26 cellular contexts compared by ENCODE assay signal in the genomic region with DNA sequence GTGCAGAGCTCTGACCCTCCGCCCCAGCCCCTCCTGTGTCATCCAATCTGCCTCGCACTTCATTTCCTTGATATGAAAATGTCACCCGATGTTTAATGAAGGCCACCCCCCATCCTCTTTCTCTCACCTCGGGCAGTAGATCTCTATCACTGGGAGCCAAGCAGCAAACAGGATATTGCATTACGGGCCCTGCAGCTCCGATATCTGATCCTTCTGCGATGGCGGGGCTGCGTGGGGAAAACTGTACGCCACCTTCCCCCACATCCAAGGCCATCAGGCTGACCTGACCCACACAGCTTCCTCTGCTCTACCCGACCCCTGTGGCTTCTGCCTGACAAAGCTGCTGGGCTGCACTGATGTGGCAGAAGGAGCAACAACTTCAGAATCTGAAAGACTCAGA.
"Had no signal": no experiment of that assay in that cellular context is flagged by ENCODE, and none has a peak within 500 bp of the region (broad histone marks: within the 10 kb centered on the region; RNA-seq: fewer than 3 reads in every experiment).

No MANE protein-coding gene starts in this region.

- H3K4me1 Mint-ChIP-seq: activated CD4-positive, alpha-beta T cell treated with anti-CD3 and anti-CD28 coated beads, Interleukin-2, amount 10 ng/mL, durations not matched to agents 24 days and 14 days; natural killer cell; stimulated activated effector memory CD8-positive, alpha-beta T cell treated with anti-CD3 and anti-CD28 coated beads, Interleukin-12 subunit alpha, Interleukin-12 subunit beta, amount 100 ng/mL, for 72 hours had no signal

- H3K27me3 ChIP-seq: esophagus squamous epithelium, left lung had no signal

- H3K27ac Mint-ChIP-seq: activated CD4-positive, alpha-beta memory T cell treated with anti-CD3 and anti-CD28 coated beads for 36 hours; activated CD4-positive, alpha-beta T cell treated with anti-CD3 and anti-CD28 coated beads, Interleukin-2, amount 10 ng/mL, durations not matched to agents 24 days and 14 days; activated naive CD4-positive, alpha-beta T cell treated with anti-CD3 and anti-CD28 coated beads for 36 hours; activated T-helper 1 cell treated with anti-CD3 and anti-CD28 coated beads, Interleukin-12 subunit alpha, Interleukin-12 subunit beta, Interleukin-2, Interleukin-4 antibody, amounts not matched to agents 30 ng/mL and 10 ng/mL and 1 ng/mL, durations not matched to agents 14 hours and 24 hours and 36 hours; dendritic cell treated with granulocyte-macrophage colony-stimulating factor and Interleukin-4, amounts not matched to agents 40 ng/mL and 50 ng/mL, for 4 days; natural killer cell; progenitor cell of endocrine pancreas; stimulated activated effector memory CD8-positive, alpha-beta T cell treated with anti-CD3 and anti-CD28 coated beads, Interleukin-12 subunit alpha, Interleukin-12 subunit beta, amount 100 ng/mL, for 72 hours; stimulated activated naive CD8-positive, alpha-beta T cell treated with anti-CD3 and anti-CD28 coated beads, Interleukin-15, Interleukin-2, amounts not matched to agents 100 ng/mL and 50 ng/mL, for 24 hours; T-helper 1 cell treated with Interleukin-12 subunit alpha and Interleukin-12 subunit beta and Interleukin-4 antibody, amounts not matched to agents 30 μg/mL and 1 μg/mL, for 36 hours had no signal

- H3K36me3 ChIP-seq: thoracic aorta had no signal

- DNase-seq: activated CD4-positive, alpha-beta memory T cell treated with anti-CD3 and anti-CD28 coated beads for 36 hours; activated CD4-positive, alpha-beta T cell treated with anti-CD3 and anti-CD28 coated beads, Interleukin-2, amount 10 ng/mL, durations not matched to agents 24 days and 14 days; activated CD4-positive, CD25-positive, alpha-beta regulatory T cell treated with anti-CD3 and anti-CD28 coated beads, Interleukin-2, amount 50 U/mL, for 72 hours; activated CD8-positive, alpha-beta memory T cell treated with anti-CD3 and anti-CD28 coated beads, Interleukin-2, amount 50 U/mL, for 4 hours; activated effector memory CD4-positive, alpha-beta T cell treated with anti-CD3 and anti-CD28 coated beads, Interleukin-2, amount 50 U/mL, for 16 hours; activated naive CD4-positive, alpha-beta T cell treated with anti-CD3 and anti-CD28 coated beads for 36 hours; activated T-cell treated with anti-CD3 and anti-CD28 coated beads, Interleukin-2, amount 50 U/mL, for 1 hour; amniotic stem cell; central memory CD4-positive, alpha-beta T cell; esophagus squamous epithelium; kidney glomerular epithelial cell; left lung; lower lobe of right lung; mesenchymal stem cell; natural killer cell; stimulated activated CD4-positive, alpha-beta T cell treated with anti-CD3 and anti-CD28 coated beads, Interleukin-4, amount 100 ng/mL, for 24 hours; T-helper 9 cell had no signal

- H3K4me3 Mint-ChIP-seq: activated CD4-positive, alpha-beta memory T cell treated with anti-CD3 and anti-CD28 coated beads for 36 hours; activated CD4-positive, alpha-beta T cell treated with anti-CD3 and anti-CD28 coated beads, Interleukin-2, amount 10 ng/mL, durations not matched to agents 24 days and 14 days; activated naive CD4-positive, alpha-beta T cell treated with anti-CD3 and anti-CD28 coated beads for 36 hours; activated T-helper 1 cell treated with anti-CD3 and anti-CD28 coated beads, Interleukin-12 subunit alpha, Interleukin-12 subunit beta, Interleukin-2, Interleukin-4 antibody, amounts not matched to agents 30 ng/mL and 10 ng/mL and 1 ng/mL, durations not matched to agents 14 hours and 24 hours and 36 hours; dendritic cell treated with granulocyte-macrophage colony-stimulating factor and Interleukin-4, amounts not matched to agents 40 ng/mL and 50 ng/mL, for 4 days; natural killer cell; stimulated activated effector memory CD8-positive, alpha-beta T cell treated with anti-CD3 and anti-CD28 coated beads, Interleukin-12 subunit alpha, Interleukin-12 subunit beta, amount 100 ng/mL, for 72 hours; stimulated activated naive CD8-positive, alpha-beta T cell treated with anti-CD3 and anti-CD28 coated beads, Interleukin-15, Interleukin-2, amounts not matched to agents 100 ng/mL and 50 ng/mL, for 24 hours; T-helper 1 cell treated with Interleukin-12 subunit alpha and Interleukin-12 subunit beta and Interleukin-4 antibody, amounts not matched to agents 30 μg/mL and 1 μg/mL, for 36 hours had no signal

- ATAC-seq: left lung; lower lobe of right lung; natural killer cell; sciatic nerve; stimulated activated effector memory CD8-positive, alpha-beta T cell treated with anti-CD3 and anti-CD28 coated beads, Interleukin-12 subunit alpha, Interleukin-12 subunit beta, amount 100 ng/mL, for 72 hours had no signal

- H3K27ac ChIP-seq: esophagus squamous epithelium, left lung, lower lobe of right lung, skin epidermis, thoracic aorta had no signal

- H3K9me3 Mint-ChIP-seq: activated CD4-positive, alpha-beta memory T cell treated with anti-CD3 and anti-CD28 coated beads for 36 hours; activated CD4-positive, alpha-beta T cell treated with anti-CD3 and anti-CD28 coated beads, Interleukin-2, amount 10 ng/mL, durations not matched to agents 24 days and 14 days; activated naive CD4-positive, alpha-beta T cell treated with anti-CD3 and anti-CD28 coated beads for 36 hours; dendritic cell treated with granulocyte-macrophage colony-stimulating factor and Interleukin-4, amounts not matched to agents 40 ng/mL and 50 ng/mL, for 4 days; natural killer cell; stimulated activated effector memory CD8-positive, alpha-beta T cell treated with anti-CD3 and anti-CD28 coated beads, Interleukin-12 subunit alpha, Interleukin-12 subunit beta, amount 100 ng/mL, for 72 hours had no signal

- H3K9me3 ChIP-seq: esophagus squamous epithelium, lower lobe of right lung, thoracic aorta had no signal

- H3K27me3 Mint-ChIP-seq: activated CD4-positive, alpha-beta memory T cell treated with anti-CD3 and anti-CD28 coated beads for 36 hours; activated CD4-positive, alpha-beta T cell treated with anti-CD3 and anti-CD28 coated beads, Interleukin-2, amount 10 ng/mL, durations not matched to agents 24 days and 14 days; dendritic cell treated with granulocyte-macrophage colony-stimulating factor and Interleukin-4, amounts not matched to agents 40 ng/mL and 50 ng/mL, for 4 days; stimulated activated naive CD8-positive, alpha-beta T cell treated with anti-CD3 and anti-CD28 coated beads, Interleukin-15, Interleukin-2, amounts not matched to agents 100 ng/mL and 50 ng/mL, for 24 hours had no signal

- H3K36me3 Mint-ChIP-seq: natural killer cell; stimulated activated effector memory CD8-positive, alpha-beta T cell treated with anti-CD3 and anti-CD28 coated beads, Interleukin-12 subunit alpha, Interleukin-12 subunit beta, amount 100 ng/mL, for 72 hours had no signal

- H3K4me1 ChIP-seq: left lung, lower lobe of right lung had no signal

- H3K4me3 ChIP-seq: esophagus squamous epithelium, left lung, lower lobe of right lung, skin epidermis, thoracic aorta had no signal
